Comparison of ENCODE assay signal across 27 cellular contexts in the genomic region with DNA sequence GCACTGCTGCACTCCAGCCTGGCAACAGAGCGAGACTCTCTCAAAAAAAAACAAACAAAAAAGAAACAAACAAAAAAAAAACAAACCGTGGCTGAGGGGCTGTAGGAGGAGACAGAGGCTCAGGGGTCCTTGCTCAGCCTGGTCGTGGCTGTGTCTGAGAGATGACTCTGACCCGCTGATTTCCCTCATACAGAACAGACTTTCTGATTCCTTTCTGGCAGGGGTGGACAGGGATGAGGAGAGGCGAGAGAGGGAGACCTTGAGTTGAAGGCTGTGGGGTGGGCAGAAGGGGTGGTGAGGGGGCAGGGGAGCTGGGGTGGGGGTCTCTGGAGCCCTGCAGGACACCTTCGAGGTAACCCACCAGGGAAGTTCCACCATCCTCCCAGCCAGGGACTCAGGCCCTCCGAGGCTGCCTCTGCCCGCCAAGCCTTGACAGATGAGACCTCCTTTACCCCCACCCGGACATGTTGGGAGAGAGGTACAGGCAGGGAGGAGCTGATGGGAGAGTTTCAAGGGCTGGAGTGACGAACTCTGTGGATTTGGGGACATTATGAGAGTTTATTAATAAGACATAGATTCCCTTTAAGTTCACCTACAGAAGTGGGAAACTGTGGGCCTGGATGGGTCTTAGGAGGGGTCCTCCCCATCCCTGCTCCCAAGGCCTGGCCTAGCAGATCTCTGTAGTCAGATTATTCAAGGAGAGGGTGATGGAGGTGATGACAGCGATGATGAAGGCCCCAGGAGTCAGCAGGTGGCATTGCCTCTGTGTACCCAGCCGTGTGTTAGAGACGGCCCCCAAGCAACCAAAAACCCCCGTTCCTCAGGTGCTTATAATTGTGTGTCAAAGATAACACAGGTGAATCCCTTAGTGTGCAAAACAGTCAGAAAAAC. TPM values are rescaled to one million over a fixed set of nuclear protein-coding genes. Genes with fewer than 3 reads are reported as not detected.
DNase-seq lines count a peak whose midpoint lies in the region; ATAC-seq, FAIRE-seq and TF ChIP-seq lines count a peak whose summit lies in the region.
"Had no signal": no experiment of that assay in that cellular context is flagged by ENCODE, and none has a peak within 500 bp of the region (broad histone marks: within the 10 kb centered on the region; RNA-seq: fewer than 3 reads in every experiment).

No MANE protein-coding gene starts in this region.

- FAIRE-seq in H1 (lab: Jason Lieb, UNC): peak; percentile 39
- peak; percentile 87 for FAIRE-seq in urothelium cell line (lab: Jason Lieb, UNC)
- FAIRE-seq: GM18507 had no signal

- no peaks in the 10 kb centered on the region for H3K36me3 Mint-ChIP-seq in activated CD8-positive, alpha-beta T cell treated with anti-CD3 and anti-CD28 coated beads, Interleukin-2, amount 10 ng/mL, durations not matched to agents 7 days and 5 days (ENCODE audit: low read depth)
- H3K36me3 Mint-ChIP-seq: IgD-negative memory B cell had no signal

- H4K8ac ChIP-seq in H1 (ENCODE audit: extremely low read depth, insufficient read depth, low read length): no peak overlapping the region

- H3K23me2 ChIP-seq in H1 (ENCODE audit: low read depth, low read length): peaks cover 3% of the 10 kb centered on the region; the same call in 1 of the 2 replicates

- peak overlapping the region; percentile 83; the same call in 1 of the 2 replicates for H2BK20ac ChIP-seq in H1 (ENCODE audit: low read length)

- H2BK5ac ChIP-seq in H1 (ENCODE audit: low read depth, low read length): no peak overlapping the region

- no peaks in the 10 kb centered on the region for H3F3A ChIP-seq in SK-N-SH (replicated peaks; ENCODE audit: insufficient read depth)

- H3K4me1 ChIP-seq in SK-N-SH (ENCODE audit: control insufficient read depth in 1 of 2, insufficient read depth in 2 of 2, low read depth in 1 of 2, low read length in 1 of 2) (no peaks in the 10 kb centered on the region; a peak in 1 of 4 replicates), H1 (replicated peaks in 1 of 4; ENCODE audit: control insufficient read depth in 3 of 4, insufficient read depth in 4 of 4, low read length in 3 of 4) (peaks cover 4 to 19% (median 13%) of the 10 kb centered on the region in 4 experiments), ascending aorta (peaks cover 0 to under 1% of the 10 kb centered on the region in 2 donors)
- H3K4me1 ChIP-seq: SJCRH30 had no signal

- WGBS in SK-N-SH (ENCODE audit: low lambda C conversion rate): 14% methylated on average over 14 of the region's 14 CpGs
- 70% methylated on average over 14 of the region's 14 CpGs; no CpG with 5 or more reads in 1 of the 2 experiments for WGBS in H1 (ENCODE audit: extremely low coverage in 1 of 2, insufficient coverage in 1 of 2, insufficient read length in 1 of 2, insufficient replicate concordance in 2 of 2, low coverage in 1 of 2, low lambda C conversion rate in 2 of 2, missing lambda C conversion rate in 1 of 2), 2 experiments

- H3K4me3 ChIP-seq in SK-N-SH (ENCODE audit: low read depth in 2 of 2, low read length in 1 of 2) (no peak overlapping the region), H1 (ENCODE audit: extremely low read depth in 1 of 4, insufficient read depth in 2 of 4, low read depth in 3 of 4, low read length in 4 of 4) (no peak overlapping the region), ascending aorta (no peak overlapping the region)
- H3K4me3 ChIP-seq: GM23338, PC-9, SJCRH30 had no signal

- H3K36me3 ChIP-seq in SK-N-SH (replicated peaks in 1 of 2; ENCODE audit: control insufficient read depth in 1 of 2, insufficient read depth in 2 of 2, low read length in 1 of 2): no peaks in the 10 kb centered on the region
- H3K36me3 ChIP-seq in H1 (ENCODE audit: control insufficient read depth in 2 of 4, insufficient read depth in 4 of 4, low read length in 3 of 4): no peaks in the 10 kb centered on the region
- no peaks in the 10 kb centered on the region for H3K36me3 ChIP-seq in ascending aorta
- H3K36me3 ChIP-seq: SJCRH30 had no signal

- H4K20me1 ChIP-seq in SK-N-SH (ENCODE audit: insufficient read depth) (no peaks in the 10 kb centered on the region), H1 (replicated peaks in 1 of 2; ENCODE audit: control insufficient read depth in 1 of 2, insufficient read depth in 2 of 2, low read length in 2 of 2) (peaks cover 0 to 4% of the 10 kb centered on the region in 2 experiments)

- no peak overlapping the region for H3K56ac ChIP-seq in H1 (replicated peaks; ENCODE audit: insufficient read length, low read depth, low read length)

- H3K9me3 Mint-ChIP-seq in activated CD8-positive, alpha-beta T cell treated with anti-CD3 and anti-CD28 coated beads, Interleukin-2, amount 10 ng/mL, durations not matched to agents 7 days and 5 days (ENCODE audit: insufficient read depth): no peaks in the 10 kb centered on the region
- H3K9me3 Mint-ChIP-seq: GM23338 had no signal

- no peaks in the 10 kb centered on the region for H3K9me3 ChIP-seq in SK-N-SH
- no peaks in the 10 kb centered on the region for H3K9me3 ChIP-seq in H1 (ENCODE audit: insufficient read depth in 2 of 2, low read depth in 1 of 2, low read length in 1 of 2)
- H3K9me3 ChIP-seq in ascending aorta: peaks cover 6% of the 10 kb centered on the region in 2 donors

- TF ChIP-seq EP300 in SK-N-SH (IDR thresholded peaks at IDR 0.05; ENCODE audit: borderline replicate concordance in 1 of 2, low read depth in 1 of 2, low read length in 1 of 2) (no peak), H1 (IDR thresholded peaks at IDR 0.05; ENCODE audit: borderline replicate concordance in 1 of 2, low read depth in 2 of 2, low read length in 2 of 2) (no peak)

- peaks cover 75% of the 10 kb centered on the region for H3K27me3 ChIP-seq in SK-N-SH (ENCODE audit: insufficient read depth)
- peaks cover 3 to 13% (median 12%) of the 10 kb centered on the region in 4 experiments for H3K27me3 ChIP-seq in H1 (replicated peaks in 1 of 4; ENCODE audit: control insufficient read depth in 3 of 4, extremely low read depth in 1 of 4, insufficient read depth in 3 of 4, low read length in 3 of 4)
- H3K27me3 ChIP-seq in ascending aorta: peaks cover 10% of the 10 kb centered on the region

- no peak overlapping the region for H4K91ac ChIP-seq in H1 (replicated peaks; ENCODE audit: insufficient read length, low read length)

- H3K4me1 Mint-ChIP-seq in activated CD8-positive, alpha-beta T cell treated with anti-CD3 and anti-CD28 coated beads, Interleukin-2, amount 10 ng/mL, durations not matched to agents 7 days and 5 days (ENCODE audit: low read depth): peaks cover 8% of the 10 kb centered on the region

- intact Hi-C loops in ascending aorta (cut with DNase I): no loop called here

- H2AFZ ChIP-seq in SK-N-SH (ENCODE audit: low read depth): no peak overlapping the region
- H2AFZ ChIP-seq in H1 (ENCODE audit: low read length): no peak overlapping the region
- H2AFZ ChIP-seq: GM23338, PC-9 had no signal

- CTCF ChIA-PET in SK-N-SH (lab: Yijun Ruan, JAX): interaction anchor here (1.2 kb wide), 1 partner anchor 87 kb away, joined by 3 read pairs; no protein-coding TSS in a partner anchor
- CTCF ChIA-PET in H1 (lab: Charles Lee; ENCODE audit: partially characterized antibody): interaction anchor here (0.7 to 4.5 kb wide), 5 partner anchors 11 to 1573 kb away, joined by 3 to 21 read pairs (median 3); no protein-coding TSS in a partner anchor
- CTCF ChIA-PET in activated CD8-positive, alpha-beta T cell treated with anti-CD3 and anti-CD28 coated beads, Interleukin-2, amount 10 ng/mL, durations not matched to agents 7 days and 5 days (lab: Charles Lee): no interaction called here

- no peak overlapping the region for H3K23ac ChIP-seq in H1 (ENCODE audit: insufficient read length)

- H3K9ac ChIP-seq in SK-N-SH: no peak overlapping the region
- H3K9ac ChIP-seq in H1 (replicated peaks in 1 of 4; ENCODE audit: extremely low read depth in 1 of 4, low read depth in 3 of 4, low read length in 3 of 4): no peak overlapping the region
- H3K9ac ChIP-seq: KMS-11 had no signal

- H3K27me3 Mint-ChIP-seq in activated CD8-positive, alpha-beta T cell treated with anti-CD3 and anti-CD28 coated beads, Interleukin-2, amount 10 ng/mL, durations not matched to agents 7 days and 5 days (ENCODE audit: low read depth): peaks cover 28% of the 10 kb centered on the region

- TF ChIP-seq RAD21 in SK-N-SH (IDR thresholded peaks at IDR 0.05; ENCODE audit: low read length) (no peak), H1 (IDR thresholded peaks at IDR 0.05 in 1 of 2, conservative IDR thresholded peaks at IDR 0.05 in 1 of 2; ENCODE audit: low read depth in 2 of 2, low read length in 2 of 2) (no peak)

- TF ChIP-seq CTCF in SK-N-SH (IDR thresholded peaks at IDR 0.05) (no peak), H1 (IDR thresholded peaks at IDR 0.05; ENCODE audit: control extremely low read depth in 1 of 3, insufficient read depth in 1 of 3, low read depth in 1 of 3, low read length in 3 of 3) (no peak), omental fat pad (IDR thresholded peaks at IDR 0.05) (no peak), ascending aorta (IDR thresholded peaks at IDR 0.05) (no peak)

- no peak for TF ChIP-seq POLR2A in H1 (IDR thresholded peaks at IDR 0.05; ENCODE audit: control extremely low read depth in 1 of 2, low read depth in 2 of 2, low read length in 2 of 2)

- no peak overlapping the region for H4K5ac ChIP-seq in H1 (ENCODE audit: insufficient read length, low read depth, low read length)

- H3K4ac ChIP-seq in H1 (replicated peaks; ENCODE audit: insufficient read length, low read depth, low read length): no peak overlapping the region

- H2AK5ac ChIP-seq in H1 (ENCODE audit: low read depth, low read length): no peak overlapping the region

- H3K9me2 ChIP-seq in SK-N-SH: no peaks in the 10 kb centered on the region

- H3K4me3 Mint-ChIP-seq in activated CD8-positive, alpha-beta T cell treated with anti-CD3 and anti-CD28 coated beads, Interleukin-2, amount 10 ng/mL, durations not matched to agents 7 days and 5 days: no peak overlapping the region
- H3K4me3 Mint-ChIP-seq: GM23338, IgD-negative memory B cell had no signal

- H2BK15ac ChIP-seq in H1 (ENCODE audit: low read length): no peak overlapping the region

- no peak overlapping the region for H2BK12ac ChIP-seq in H1 (ENCODE audit: low read depth, low read length)

- POLR2A ChIA-PET in SK-N-SH (lab: Yijun Ruan, JAX) (no interaction called here), H1 (lab: Charles Lee; ENCODE audit: partially characterized antibody) (interaction anchor here (0.7 to 1.5 kb wide), 3 partner anchors 13 to 1027 kb away, joined by 3 to 4 read pairs (median 3); no protein-coding TSS in a partner anchor)
- POLR2A ChIA-PET in activated CD8-positive, alpha-beta T cell treated with anti-CD3 and anti-CD28 coated beads, Interleukin-2, amount 10 ng/mL, durations not matched to agents 7 days and 5 days (lab: Charles Lee): no interaction called here

- no peak overlapping the region for H3K4me2 ChIP-seq in SK-N-SH
- H3K4me2 ChIP-seq in H1 (ENCODE audit: insufficient read depth in 1 of 2, low read depth in 2 of 2, low read length in 2 of 2): no peak overlapping the region
- H3K4me2 ChIP-seq: GM23338, KMS-11, PC-9 had no signal

- DNase-seq in SK-N-SH (no peak), H1 (ENCODE audit: low read depth in 1 of 2, low spot score in 2 of 2) (no peak), omental fat pad (ENCODE audit: low spot score) (no peak), urothelium cell line (ENCODE audit: low spot score) (no peak), ascending aorta (ENCODE audit: low spot score in 2 of 2) (no peak), nucleus accumbens (lab: John Stamatoyannopoulos, UW) (no peak)
- DNase-seq in activated CD8-positive, alpha-beta T cell treated with anti-CD3 and anti-CD28 coated beads, Interleukin-2, amount 10 ng/mL, durations not matched to agents 7 days and 5 days: no peak
- DNase-seq: Calu3, DMS153, DND-41, MM.1S, NCI-H2029, NCI-H446 treated with DMSO at 0.1 percent for 48 hours, NCI-H526 treated with DMSO at 0.1 percent for 48 hours, PC-9, SJCRH30 had no signal

- H3K79me2 ChIP-seq in SK-N-SH (ENCODE audit: insufficient read depth) (no peaks in the 10 kb centered on the region), H1 (ENCODE audit: control insufficient read depth in 1 of 2, insufficient read depth in 2 of 2, low read length in 2 of 2) (no peaks in the 10 kb centered on the region)

- no peak overlapping the region for H2BK120ac ChIP-seq in H1 (replicated peaks; ENCODE audit: low read depth, low read length)

- H3K27ac ChIP-seq in SK-N-SH (ENCODE audit: low read depth in 2 of 2, low read length in 1 of 2) (no peak overlapping the region), H1 (ENCODE audit: low read depth, low read length) (no peak overlapping the region), ascending aorta (no peak overlapping the region)
- H3K27ac ChIP-seq: 22Rv1, HL-60, KMS-11, PC-9, SJCRH30 had no signal

- ATAC-seq in SK-N-SH treated with all-trans-retinoic acid at 6 μM for 48 hours (no peak), omental fat pad (ENCODE audit: low FRiP score) (peak; percentile 4)
- ATAC-seq in activated CD8-positive, alpha-beta T cell treated with anti-CD3 and anti-CD28 coated beads, Interleukin-2, amount 10 ng/mL, durations not matched to agents 7 days and 5 days: no peak
- ATAC-seq: GM23338, HCT116, Right ventricle myocardium inferior had no signal

- no peaks in the 10 kb centered on the region; the same call in 1 of the 2 replicates for H3K79me1 ChIP-seq in H1 (ENCODE audit: low read depth, low read length)

- no peak overlapping the region for H3K27ac Mint-ChIP-seq in activated CD8-positive, alpha-beta T cell treated with anti-CD3 and anti-CD28 coated beads, Interleukin-2, amount 10 ng/mL, durations not matched to agents 7 days and 5 days
- H3K27ac Mint-ChIP-seq: GM23338 had no signal

- H3K18ac ChIP-seq in H1 (ENCODE audit: extremely low read depth, low read length): no peak overlapping the region

- no peak overlapping the region for H3K14ac ChIP-seq in H1 (ENCODE audit: insufficient read length)

RNA-seq across cellular contexts. Expression of a gene that starts 2.0 kb away (rescaled TPM):
- 0.18 TPM in 1 of 2 replicates, not detected in the other for polyA plus RNA-seq in SK-N-SH (2012; rRNA removed)
- polyA plus RNA-seq in SK-N-SH (2012; cell fraction: cytosol; rRNA removed): 0.09 and 0.12 TPM in 2 replicates
- polyA plus RNA-seq in SK-N-SH (2012; cell fraction: nucleus; rRNA removed): 0.24 and 0.53 TPM in 2 replicates
- total RNA-seq in H1 (2021; fragmentation: NEBNext Ultra II Directional; extraction: Animal tissue kit (Norgen Biotek cat#: 25700)): 7.0 and 7.7 TPM in 2 replicates
- polyA plus RNA-seq in H1 (2011; rRNA removed): 13.5 and 16.2 TPM in 2 replicates
- 8.4 TPM for polyA plus RNA-seq in H1 (2011; cell fraction: cytosol; rRNA removed)
- 8.0 TPM for polyA plus RNA-seq in H1 (2011; cell fraction: nucleus; rRNA removed)
- 8.9 to 12.8 TPM (median 11.4 TPM) in 4 replicates for polyA plus RNA-seq in H1 (2012, experiment 1 of 2)
- 20.3 TPM for polyA plus RNA-seq in H1 (2012, experiment 2 of 2)
- polyA plus RNA-seq in H1 (2013, experiment 1 of 2): 11.1 TPM
- polyA plus RNA-seq in H1 (2013, experiment 2 of 2): 10.6 TPM
- polyA minus RNA-seq in H1 (2011; rRNA and poly(A)+ RNA removed): 1.1 and 1.3 TPM in 2 replicates
- polyA minus RNA-seq in H1 (2011; cell fraction: cytosol; rRNA and poly(A)+ RNA removed): 2.6 TPM
- 2.5 TPM for polyA minus RNA-seq in H1 (2011; cell fraction: nucleus; rRNA and poly(A)+ RNA removed)
- 1 to 10 TPM in 1 of 4 donors, not detected in 3; 2.4 TPM for total RNA-seq in omental fat pad
- not detected for total RNA-seq in activated CD8-positive, alpha-beta T cell treated with anti-CD3 and anti-CD28 coated beads, Interleukin-2, amount 10 ng/mL, durations not matched to agents 7 days and 5 days
- total RNA-seq in ascending aorta: 0.85 TPM
- total RNA-seq: Right ventricle myocardium inferior had no signal
- polyA plus RNA-seq: IgD-negative memory B cell had no signal

RNA-seq across cellular contexts. Expression of a gene that starts 22.0 kb away (rescaled TPM):
- polyA plus RNA-seq in SK-N-SH (2012; rRNA removed): 0.03 and 0.11 TPM in 2 replicates
- polyA plus RNA-seq in SK-N-SH (2012; cell fraction: cytosol; rRNA removed): 0.03 TPM in 1 of 2 replicates, not detected in the other
- 0.05 TPM in 1 of 2 replicates, not detected in the other for polyA plus RNA-seq in SK-N-SH (2012; cell fraction: nucleus; rRNA removed)
- 43.9 and 44.6 TPM in 2 replicates for total RNA-seq in H1 (2021; fragmentation: NEBNext Ultra II Directional; extraction: Animal tissue kit (Norgen Biotek cat#: 25700))
- 15.4 and 27.2 TPM in 2 replicates for polyA plus RNA-seq in H1 (2011; rRNA removed)
- polyA plus RNA-seq in H1 (2011; cell fraction: cytosol; rRNA removed): 7.0 TPM
- polyA plus RNA-seq in H1 (2011; cell fraction: nucleus; rRNA removed): 15.8 TPM
- polyA plus RNA-seq in H1 (2012, experiment 1 of 2): 34.2 to 38.8 TPM (median 37.1 TPM) in 4 replicates
- 39.8 TPM for polyA plus RNA-seq in H1 (2012, experiment 2 of 2)
- polyA plus RNA-seq in H1 (2013, experiment 1 of 2): 64.8 TPM
- polyA plus RNA-seq in H1 (2013, experiment 2 of 2): 68.9 TPM
- 5.2 and 12.2 TPM in 2 replicates for polyA minus RNA-seq in H1 (2011; rRNA and poly(A)+ RNA removed)
- polyA minus RNA-seq in H1 (2011; cell fraction: cytosol; rRNA and poly(A)+ RNA removed): 13.4 TPM
- 7.9 TPM for polyA minus RNA-seq in H1 (2011; cell fraction: nucleus; rRNA and poly(A)+ RNA removed)
- 1 to 10 TPM in 1 of 4 donors, under 1 TPM in 3; 0.09 to 1.1 (median 0.24) TPM for total RNA-seq in omental fat pad
- not detected for total RNA-seq in activated CD8-positive, alpha-beta T cell treated with anti-CD3 and anti-CD28 coated beads, Interleukin-2, amount 10 ng/mL, durations not matched to agents 7 days and 5 days
- not detected for total RNA-seq in ascending aorta
- total RNA-seq: RPMI7951 had no signal
- polyA plus RNA-seq: BJ, IgD-negative memory B cell had no signal

RNA-seq across cellular contexts. Expression of a gene that starts 48.5 kb away (rescaled TPM):
- polyA plus RNA-seq in SK-N-SH (2012; rRNA removed) (not detected in 2 replicates), H1 (2011; rRNA removed) (0.02 TPM in 2 replicates)
- not detected in 2 replicates for polyA plus RNA-seq in SK-N-SH (2012; cell fraction: cytosol; rRNA removed)
- polyA plus RNA-seq in SK-N-SH (2012; cell fraction: nucleus; rRNA removed): not detected in 2 replicates
- total RNA-seq in H1 (2021; fragmentation: NEBNext Ultra II Directional; extraction: Animal tissue kit (Norgen Biotek cat#: 25700)): not detected in 2 replicates
- polyA plus RNA-seq in H1 (2011; cell fraction: cytosol; rRNA removed): under 0.01 TPM
- polyA plus RNA-seq in H1 (2011; cell fraction: nucleus; rRNA removed): 0.01 TPM
- not detected in 4 replicates for polyA plus RNA-seq in H1 (2012, experiment 1 of 2)
- polyA plus RNA-seq in H1 (2012, experiment 2 of 2): not detected
- under 0.01 TPM for polyA plus RNA-seq in H1 (2013, experiment 1 of 2)
- polyA plus RNA-seq in H1 (2013, experiment 2 of 2): under 0.01 TPM
- 0.03 and 0.05 TPM in 2 replicates for polyA minus RNA-seq in H1 (2011; rRNA and poly(A)+ RNA removed)
- not detected for polyA minus RNA-seq in H1 (2011; cell fraction: cytosol; rRNA and poly(A)+ RNA removed)
- polyA minus RNA-seq in H1 (2011; cell fraction: nucleus; rRNA and poly(A)+ RNA removed): 0.10 TPM
- total RNA-seq in omental fat pad (not detected), ascending aorta (not detected)
- not detected for total RNA-seq in activated CD8-positive, alpha-beta T cell treated with anti-CD3 and anti-CD28 coated beads, Interleukin-2, amount 10 ng/mL, durations not matched to agents 7 days and 5 days
- total RNA-seq: Calu3, PC-9, Right ventricle myocardium inferior, RPMI7951, SJCRH30 had no signal
- polyA plus RNA-seq: BJ, GM23338, IgD-negative memory B cell had no signal

Comparison
In these comparisons a context has a peak if more than half of its experiments do, and no peak if none do; other contexts are left out.
1. RNA of a gene that starts 22.0 kb away (total RNA-seq): 43.9 to 44.6 TPM in H1; 0.09 to 1.1 TPM in omental fat pad, not detected in activated CD8-positive, alpha-beta T cell treated with anti-CD3 and anti-CD28 coated beads, Interleukin-2, amount 10 ng/mL, durations not matched to agents 7 days and 5 days and not detected in ascending aorta (single experiment); every median in the first group is over 10 times any median in the second.